Comparison of ENCODE assay signal across 8 cellular contexts in genomic region chr2:85595378-85596232, GRCh38. TPM values are rescaled to one million over a fixed set of nuclear protein-coding genes. Genes with fewer than 3 reads are reported as not detected.
DNase-seq lines count a peak whose midpoint lies in the region; ATAC-seq, FAIRE-seq and TF ChIP-seq lines count a peak whose summit lies in the region.

Gene RNF181 (plus strand): TSS chr2:85595745. CDS start chr2:85595764, 19 bp downstream.

- peak; percentile 89 for DNase-seq in BE2C
- DNase-seq in GM19240 (ENCODE audit: insufficient read length, low spot score), result peak; percentile 97
- DNase-seq in NCI-H526 (lab: John Stamatoyannopoulos, UW), result peak; percentile 94 to 97
- DNase-seq in activated CD4-positive, alpha-beta T cell treated with anti-CD3 and anti-CD28 coated beads for 48 hours, result peak; percentile 93
- peak; percentile 99 for DNase-seq in kidney tubule cell (ENCODE audit: low spot score)
- peak; percentile 62 to 85 (median 72) for DNase-seq in stimulated activated CD4-positive, alpha-beta T cell treated with anti-CD3 and anti-CD28 coated beads, Interleukin-1b, Interleukin-23, amount 100 ng/mL, for 24 hours (ENCODE audit: low read depth in 4 of 4, low spot score in 1 of 4)

- H3K36me3 ChIP-seq in BE2C, result no peaks in the 10 kb centered on the region

- H3K4me3 ChIP-seq in BE2C (ENCODE audit: low read depth, low read length), result peak within 1 kb of the TSS; percentile 76

- peak; percentile 99 for ATAC-seq in HG03460 (IDR thresholded peaks at IDR 0.05; ENCODE audit: unreplicated experiment)

- H3K9me3 ChIP-seq in BE2C, result no peaks in the 10 kb centered on the region

- no peak for TF ChIP-seq CTCF in BE2C (IDR thresholded peaks at IDR 0.05; ENCODE audit: low read depth, low read length)

- FAIRE-seq in colon (lab: Jason Lieb, UNC), result peak; percentile 85

- H3K4me1 ChIP-seq in BE2C, result no peaks in the 10 kb centered on the region

- H3K27me3 ChIP-seq in BE2C, result no peaks in the 10 kb centered on the region

RNA-seq across cellular contexts. Expression of gene RNF181, which starts in this region (rescaled TPM):
- 233 TPM for polyA plus RNA-seq in BE2C (2012; ENCODE audit: insufficient read depth, insufficient read length, low read depth)

Comparison
In these comparisons a context has a peak if more than half of its experiments do, and no peak if none do; other contexts are left out.
1. Peak in every context shown above with its lines: DNase-seq, ATAC-seq and H3K4me3 ChIP-seq.